16 cellular contexts compared by ENCODE assay signal in the genomic region with DNA sequence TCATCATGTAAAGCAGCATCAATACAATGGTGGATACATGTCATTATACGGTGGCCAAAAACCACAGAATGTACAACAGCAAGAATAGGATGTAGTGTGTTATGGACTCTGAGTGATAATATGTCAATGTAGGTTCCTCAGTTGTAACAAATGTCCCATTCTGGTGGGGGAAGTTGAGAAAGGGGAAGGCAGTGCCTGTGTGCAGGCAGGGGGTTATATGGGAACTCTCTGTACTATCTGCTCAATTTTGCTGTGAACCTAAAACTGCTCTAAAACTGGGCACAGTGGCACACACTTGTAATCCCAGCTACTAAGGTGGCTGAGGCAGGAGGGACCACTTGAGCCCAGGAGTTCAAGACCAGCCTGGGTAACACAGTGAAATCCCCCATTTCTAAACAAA. TPM values are rescaled to one million over a fixed set of nuclear protein-coding genes. Genes with fewer than 3 reads are reported as not detected.
DNase-seq lines count a peak whose midpoint lies in the region; TF ChIP-seq lines count a peak whose summit lies in the region.
"Had no signal": no experiment of that assay in that cellular context is flagged by ENCODE, and none has a peak within 500 bp of the region (broad histone marks: within the 10 kb centered on the region; RNA-seq: fewer than 3 reads in every experiment).

No MANE protein-coding gene starts in this region.

- no peak for TF ChIP-seq CTCF in NB4 (IDR thresholded peaks at IDR 0.05; ENCODE audit: low read depth, low read length)
- TF ChIP-seq CTCF in neutrophil (IDR thresholded peaks at IDR 0.05): no peak
- no peak for TF ChIP-seq CTCF in SK-N-SH (IDR thresholded peaks at IDR 0.05)

- TF ChIP-seq EP300 in SK-N-SH (IDR thresholded peaks at IDR 0.05; ENCODE audit: borderline replicate concordance in 1 of 2, low read depth in 1 of 2, low read length in 1 of 2): no peak

- POLR2A ChIA-PET in SK-N-SH (lab: Yijun Ruan, JAX): no interaction called here

- 95% methylated on average over 1 of the region's 1 CpG for WGBS in SK-N-SH (ENCODE audit: low lambda C conversion rate)

- TF ChIP-seq RAD21 in SK-N-SH (IDR thresholded peaks at IDR 0.05; ENCODE audit: low read length): no peak

- H3K4me3 ChIP-seq in NB4 (ENCODE audit: low read depth, low read length): no peak overlapping the region
- no peak overlapping the region for H3K4me3 ChIP-seq in neutrophil (ENCODE audit: low read depth in 1 of 2, low read length in 1 of 2)
- no peak overlapping the region for H3K4me3 ChIP-seq in SK-N-SH (ENCODE audit: low read depth in 2 of 2, low read length in 1 of 2)
- H3K4me3 ChIP-seq: coronary artery had no signal

- H3K79me2 ChIP-seq in SK-N-SH (ENCODE audit: insufficient read depth): peaks cover 86% of the 10 kb centered on the region

- no peaks in the 10 kb centered on the region for H3F3A ChIP-seq in SK-N-SH (replicated peaks; ENCODE audit: insufficient read depth)

- H3K9me2 ChIP-seq in SK-N-SH: no peaks in the 10 kb centered on the region

- DNase-seq in CD1c-positive myeloid dendritic cell (ENCODE audit: extremely low spot score) (peak; percentile 72), NB4 (ENCODE audit: low read depth) (peak; percentile 63), SK-N-SH (no peak), NCI-H1105 (lab: John Stamatoyannopoulos, UW) (no peak)
- no peak for DNase-seq in activated CD4-positive, alpha-beta T cell treated with anti-CD3 and anti-CD28 coated beads for 48 hours
- DNase-seq in effector CD4-positive, alpha-beta T cell: no peak
- DNase-seq: ACHN, activated B cell treated with CpG ODN at 0.5 μM for 24 hours, EL, midbrain, NCI-H1048, NCI-H2227 treated with DMSO at 0.1 percent for 48 hours, occipital lobe had no signal

- no peak overlapping the region for H2AFZ ChIP-seq in SK-N-SH (ENCODE audit: low read depth)

- H3K9me3 ChIP-seq in neutrophil: no peaks in the 10 kb centered on the region
- H3K9me3 ChIP-seq in SK-N-SH: no peaks in the 10 kb centered on the region

- H3K36me3 ChIP-seq in neutrophil: no peaks in the 10 kb centered on the region
- H3K36me3 ChIP-seq in SK-N-SH (replicated peaks in 1 of 2; ENCODE audit: control insufficient read depth in 1 of 2, insufficient read depth in 2 of 2, low read length in 1 of 2): peaks cover 0 to 3% of the 10 kb centered on the region in 2 experiments

- H3K4me2 ChIP-seq in SK-N-SH: no peak overlapping the region

- peaks cover 39% of the 10 kb centered on the region in 2 experiments for H3K4me1 ChIP-seq in neutrophil (ENCODE audit: control insufficient read depth in 1 of 2, insufficient read depth in 1 of 2, low read depth in 1 of 2, low read length in 1 of 2)
- H3K4me1 ChIP-seq in SK-N-SH (ENCODE audit: control insufficient read depth in 1 of 2, insufficient read depth in 2 of 2, low read depth in 1 of 2, low read length in 1 of 2): peaks cover 0 to 3% of the 10 kb centered on the region in 2 experiments; a peak in 2 of 4 replicates

- H3K27ac ChIP-seq in angular gyrus (ENCODE audit: low read depth, low read length): peak overlapping the region; percentile 8
- peak overlapping the region; percentile 65 for H3K27ac ChIP-seq in neutrophil
- no peak overlapping the region for H3K27ac ChIP-seq in SK-N-SH (ENCODE audit: low read depth in 2 of 2, low read length in 1 of 2)

- TF ChIP-seq POLR2A in NB4 (IDR thresholded peaks at IDR 0.05; ENCODE audit: extremely low read depth, insufficient read length): no peak

- no peak overlapping the region for H3K9ac ChIP-seq in SK-N-SH

- H4K20me1 ChIP-seq in SK-N-SH (ENCODE audit: insufficient read depth): peaks cover 8% of the 10 kb centered on the region; the same call in 1 of the 2 replicates

- H3K27me3 ChIP-seq in neutrophil (no peaks in the 10 kb centered on the region), SK-N-SH (ENCODE audit: insufficient read depth) (no peaks in the 10 kb centered on the region)

- CTCF ChIA-PET in SK-N-SH (lab: Yijun Ruan, JAX): no interaction called here

TF ChIP-seq in SK-N-SH, 30 proteins besides CTCF, POLR2A, EP300 and RAD21:
- TF ChIP-seq, protein P1, sequence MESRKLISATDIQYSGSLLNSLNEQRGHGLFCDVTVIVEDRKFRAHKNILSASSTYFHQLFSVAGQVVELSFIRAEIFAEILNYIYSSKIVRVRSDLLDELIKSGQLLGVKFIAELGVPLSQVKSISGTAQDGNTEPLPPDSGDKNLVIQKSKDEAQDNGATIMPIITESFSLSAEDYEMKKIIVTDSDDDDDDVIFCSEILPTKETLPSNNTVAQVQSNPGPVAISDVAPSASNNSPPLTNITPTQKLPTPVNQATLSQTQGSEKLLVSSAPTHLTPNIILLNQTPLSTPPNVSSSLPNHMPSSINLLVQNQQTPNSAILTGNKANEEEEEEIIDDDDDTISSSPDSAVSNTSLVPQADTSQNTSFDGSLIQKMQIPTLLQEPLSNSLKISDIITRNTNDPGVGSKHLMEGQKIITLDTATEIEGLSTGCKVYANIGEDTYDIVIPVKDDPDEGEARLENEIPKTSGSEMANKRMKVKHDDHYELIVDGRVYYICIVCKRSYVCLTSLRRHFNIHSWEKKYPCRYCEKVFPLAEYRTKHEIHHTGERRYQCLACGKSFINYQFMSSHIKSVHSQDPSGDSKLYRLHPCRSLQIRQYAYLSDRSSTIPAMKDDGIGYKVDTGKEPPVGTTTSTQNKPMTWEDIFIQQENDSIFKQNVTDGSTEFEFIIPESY (IDR thresholded peaks at IDR 0.05; ENCODE audit: borderline replicate concordance, low read depth): no peak
- no peak for TF ChIP-seq ELF1 (IDR thresholded peaks at IDR 0.05)
- TF ChIP-seq RXRA (IDR thresholded peaks at IDR 0.05; ENCODE audit: borderline replicate concordance, low read depth): no peak

RNA-seq across cellular contexts. Expression of a gene that starts 5.9 kb away (rescaled TPM):
- 12.3 and 13.7 TPM in 2 replicates for polyA plus RNA-seq in SK-N-SH (2012; rRNA removed)
- 7.4 and 8.5 TPM in 2 replicates for polyA plus RNA-seq in SK-N-SH (2012; cell fraction: cytosol; rRNA removed)
- 69.3 and 80.7 TPM in 2 replicates for polyA plus RNA-seq in SK-N-SH (2012; cell fraction: nucleus; rRNA removed)

Comparison
In these comparisons a context has a peak if more than half of its experiments do, and no peak if none do; other contexts are left out.
1. DNase-seq: peak in CD1c-positive myeloid dendritic cell (single experiment) and NB4 (single experiment); none in activated CD4-positive, alpha-beta T cell treated with anti-CD3 and anti-CD28 coated beads for 48 hours (single experiment), SK-N-SH (single experiment), effector CD4-positive, alpha-beta T cell (single experiment) and NCI-H1105 (single experiment).
2. H3K27ac ChIP-seq: peak in angular gyrus (single experiment) and neutrophil (single experiment); none in SK-N-SH (0 of 2).